11 cellular contexts compared by ENCODE assay signal in the genomic region with DNA sequence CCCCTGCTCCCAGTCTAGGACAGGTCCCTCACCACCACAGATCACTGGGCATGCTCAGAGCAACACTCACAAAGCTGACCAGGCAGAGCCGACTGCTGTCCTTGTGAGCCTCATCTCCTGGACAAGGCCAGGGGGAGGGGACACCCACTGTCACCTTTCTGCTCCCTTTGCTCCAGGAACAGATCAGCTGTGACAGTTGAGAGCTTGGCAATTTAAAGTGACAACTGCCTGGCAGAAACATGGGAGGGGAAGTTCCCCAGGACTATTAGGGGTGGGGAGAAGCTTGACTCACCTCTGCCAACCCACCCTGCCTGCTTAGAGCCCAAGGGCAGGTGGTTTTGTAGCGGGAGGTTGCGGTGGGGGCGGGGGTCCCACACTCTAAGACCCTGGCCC.
A peak's percentile ranks its signal among the peaks of the same experiment; 100 is the strongest.
DNase-seq lines count a peak whose midpoint lies in the region; ATAC-seq and TF ChIP-seq lines count a peak whose summit lies in the region.
"Had no signal": no experiment of that assay in that cellular context is flagged by ENCODE, and none has a peak within 500 bp of the region (broad histone marks: within the 10 kb centered on the region; RNA-seq: fewer than 3 reads in every experiment).

No MANE protein-coding gene starts in this region.

- H3K4me1 ChIP-seq in PC-3 (ENCODE audit: insufficient read depth, low read length) (peaks cover 29% of the 10 kb centered on the region), neural progenitor cell (peaks cover 15% of the 10 kb centered on the region)

- H3K36me3 Mint-ChIP-seq in CD4-positive, alpha-beta T cell (ENCODE audit: low read depth) = peaks cover 38% of the 10 kb centered on the region
- no peaks in the 10 kb centered on the region for H3K36me3 Mint-ChIP-seq in glutamatergic neuron (ENCODE audit: unreplicated experiment)
- no peaks in the 10 kb centered on the region for H3K36me3 Mint-ChIP-seq in neural progenitor cell

- H3K9me2 ChIP-seq in PC-3 (replicated peaks; ENCODE audit: low read length) = no peaks in the 10 kb centered on the region

- POLR2A ChIA-PET in CD4-positive, alpha-beta T cell (lab: Charles Lee) = interaction anchor here (0.9 to 2.5 kb wide), 4 partner anchors 10 to 32 kb away, joined by 3 to 9 read pairs (median 4); no protein-coding TSS in a partner anchor
- POLR2A ChIA-PET in PC-3 (lab: Charles Lee; ENCODE audit: unreplicated experiment) = no interaction called here

- TF ChIP-seq CTCF in CD4-positive, alpha-beta T cell (IDR thresholded peaks at IDR 0.05) = no peak
- no peak for TF ChIP-seq CTCF in PC-3 (conservative IDR thresholded peaks at IDR 0.05; ENCODE audit: low read depth, low read length)
- no peak for TF ChIP-seq CTCF in glutamatergic neuron (IDR thresholded peaks at IDR 0.05; ENCODE audit: partially characterized antibody, unreplicated experiment)
- no peak for TF ChIP-seq CTCF in neural progenitor cell (IDR thresholded peaks at IDR 0.05)

- H3K9me3 ChIP-seq in CD4-positive, alpha-beta T cell (ENCODE audit: control insufficient read depth, low read length) = no peaks in the 10 kb centered on the region
- no peaks in the 10 kb centered on the region for H3K9me3 ChIP-seq in PC-3 (ENCODE audit: low read length)
- no peaks in the 10 kb centered on the region for H3K9me3 ChIP-seq in neural progenitor cell (ENCODE audit: low read depth)
- H3K9me3 ChIP-seq: testis had no signal

- H3F3A ChIP-seq in PC-3 (ENCODE audit: low read length, unreplicated experiment) (no peaks in the 10 kb centered on the region), neural progenitor cell (ENCODE audit: low read depth) (peaks cover 31% of the 10 kb centered on the region)

- H3K9ac ChIP-seq in PC-3 (ENCODE audit: low read length) (no peak overlapping the region), neural progenitor cell (no peak overlapping the region)

- BruUV-seq in PC-3 (replicated peaks; lab: Mats Ljungman, UMichigan) = no TSS peak

- peaks cover 75% of the 10 kb centered on the region for H3K4me1 Mint-ChIP-seq in CD4-positive, alpha-beta T cell (ENCODE audit: low read depth)
- H3K4me1 Mint-ChIP-seq in glutamatergic neuron (ENCODE audit: low read depth, unreplicated experiment) (peaks cover 45% of the 10 kb centered on the region), neural progenitor cell (peaks cover 27% of the 10 kb centered on the region)

- no peak overlapping the region for H2AFZ ChIP-seq in PC-3 (ENCODE audit: low read length)
- H2AFZ ChIP-seq in neural progenitor cell (replicated peaks) = no peak overlapping the region

- intact Hi-C loops in CD4-positive, alpha-beta T cell (cut with DNase I, micrococcal nuclease) = no loop called here
- intact Hi-C loops in PC-3 (cut with micrococcal nuclease) = loop anchor here (10.0 kb wide), 1 partner anchor 98 kb away; no protein-coding TSS in a partner anchor

- peak overlapping the region; percentile 76 for H3K4me3 Mint-ChIP-seq in CD4-positive, alpha-beta T cell
- H3K4me3 Mint-ChIP-seq in glutamatergic neuron (ENCODE audit: unreplicated experiment) (peak overlapping the region; percentile 52), neural progenitor cell (peak overlapping the region; percentile 79)

- H3K27me3 Mint-ChIP-seq in CD4-positive, alpha-beta T cell = no peaks in the 10 kb centered on the region
- peaks cover 7% of the 10 kb centered on the region for H3K27me3 Mint-ChIP-seq in glutamatergic neuron (ENCODE audit: unreplicated experiment)
- H3K27me3 Mint-ChIP-seq in neural progenitor cell (ENCODE audit: insufficient read depth, low read depth) = peaks cover 3% of the 10 kb centered on the region

- H3K27ac ChIP-seq in CD4-positive, alpha-beta T cell (ENCODE audit: low read depth, low read length) = no peak overlapping the region
- H3K27ac ChIP-seq in PC-3 (ENCODE audit: low read length) (no peak overlapping the region), neural progenitor cell (no peak overlapping the region)
- H3K27ac ChIP-seq: testis had no signal

- H3K4me2 ChIP-seq in PC-3 (ENCODE audit: low read length) = peak overlapping the region; percentile 88
- H3K4me2 ChIP-seq in neural progenitor cell = peak overlapping the region; percentile 98

- H3K27me3 ChIP-seq in CD4-positive, alpha-beta T cell (ENCODE audit: control insufficient read depth, insufficient read depth, low read length) = no peaks in the 10 kb centered on the region
- no peaks in the 10 kb centered on the region for H3K27me3 ChIP-seq in PC-3 (ENCODE audit: low read length)
- peaks cover 24% of the 10 kb centered on the region for H3K27me3 ChIP-seq in neural progenitor cell
- H3K27me3 ChIP-seq: testis had no signal

- H3K9me3 Mint-ChIP-seq in CD4-positive, alpha-beta T cell = no peaks in the 10 kb centered on the region
- H3K9me3 Mint-ChIP-seq in glutamatergic neuron (ENCODE audit: unreplicated experiment) = peaks cover 15% of the 10 kb centered on the region
- no peaks in the 10 kb centered on the region for H3K9me3 Mint-ChIP-seq in neural progenitor cell

- peak overlapping the region; percentile 24 for H3K27ac Mint-ChIP-seq in CD4-positive, alpha-beta T cell
- H3K27ac Mint-ChIP-seq in glutamatergic neuron (ENCODE audit: unreplicated experiment) (no peak overlapping the region), neural progenitor cell (no peak overlapping the region)

- 0 out of 2 replicates have a peak, but pooled peaks cover 4% of the 10 kb centered on the region for H3K79me2 ChIP-seq in PC-3 (ENCODE audit: low read length)
- no peaks in the 10 kb centered on the region for H3K79me2 ChIP-seq in neural progenitor cell (ENCODE audit: low read depth)

- no peak for DNase-seq in CD4-positive, alpha-beta T cell
- DNase-seq in PC-3 = no peak
- no peak for DNase-seq in glutamatergic neuron
- peak; percentile 35 for DNase-seq in neural progenitor cell (ENCODE audit: low spot score)
- DNase-seq in GM19240 (ENCODE audit: insufficient read length, low spot score) = no peak
- DNase-seq in NCI-H1436 treated with DMSO at 0.1 percent for 48 hours (lab: John Stamatoyannopoulos, UW) = no peak
- DNase-seq in stimulated activated CD8-positive, alpha-beta memory T cell treated with anti-CD3 and anti-CD28 coated beads, Interleukin-4, amount 100 ng/mL, for 48 hours = no peak
- DNase-seq: DMS 273 treated with DMSO at 0.1 percent for 48 hours, NCI-H1048, testis had no signal

- CTCF ChIA-PET in CD4-positive, alpha-beta T cell (lab: Charles Lee) = interaction anchor here (0.9 to 5.1 kb wide), 2 partner anchors 8 to 20 kb away, joined by 3 to 59 read pairs; no protein-coding TSS in a partner anchor
- CTCF ChIA-PET in PC-3 (lab: Charles Lee) = no interaction called here

- H3K4me3 ChIP-seq in PC-3 (ENCODE audit: low read length) = 0 out of 2 replicates have a peak overlapping the region, but pooled peaks have one; percentile 77
- no peak overlapping the region for H3K4me3 ChIP-seq in neural progenitor cell

- H3K36me3 ChIP-seq in PC-3 (ENCODE audit: low read depth, low read length) = no peaks in the 10 kb centered on the region
- H3K36me3 ChIP-seq in neural progenitor cell = no peaks in the 10 kb centered on the region

- H4K20me1 ChIP-seq in PC-3 (ENCODE audit: low read length) (no peaks in the 10 kb centered on the region), neural progenitor cell (ENCODE audit: low read depth) (peaks cover 42% of the 10 kb centered on the region)

- no peak for ATAC-seq in CD4-positive, alpha-beta T cell (ENCODE audit: poor library complexity)
- ATAC-seq in PC-3 = no peak
- ATAC-seq in HG02571 (IDR thresholded peaks at IDR 0.05; ENCODE audit: unreplicated experiment) = no peak
